ENCODE assay signal across 15 cellular contexts in genomic region chr1:149748144-149748500, GRCh38. TPM values are rescaled to one million over a fixed set of nuclear protein-coding genes. Genes with fewer than 3 reads are reported as not detected.
A peak's percentile ranks its signal among the peaks of the same experiment; 100 is the strongest.
DNase-seq lines count a peak whose midpoint lies in the region; ATAC-seq and TF ChIP-seq lines count a peak whose summit lies in the region.
"Not testable (repeated sequence)": the region's sequence is repeated elsewhere in the genome, so short reads cannot be mapped to it uniquely, and the experiment has no call there.
"Had no signal": no experiment of that assay in that cellular context is flagged by ENCODE, and none has a peak within 500 bp of the region (broad histone marks: within the 10 kb centered on the region; RNA-seq: fewer than 3 reads in every experiment).

No MANE protein-coding gene starts in this region.

- not testable (repeated sequence) for H3K4ac ChIP-seq in H9 (ENCODE audit: low read depth, low read length)

- H3K27ac ChIP-seq in H9 (ENCODE audit: insufficient read length, low read depth, low read length) = not testable (repeated sequence)

- not testable (repeated sequence) for H2AFZ ChIP-seq in H9 (ENCODE audit: low read length)

- not testable (repeated sequence) for H3K36me3 Mint-ChIP-seq in CD14-positive monocyte; H9 (ENCODE audit: insufficient read depth in 1 of 3, low read depth in 3 of 3); activated T-helper 17 cell treated with anti-CD3 and anti-CD28 coated beads, Interleukin-2, amount 50 U/mL, for 72 hours (ENCODE audit: low read depth); natural killer cell treated with Interleukin-12 subunit alpha and Interleukin-12 subunit beta and Interleukin-15 and Interleukin-18, amount 100 ng/mL, for 72 hours; stimulated activated naive CD8-positive, alpha-beta T cell treated with anti-CD3 and anti-CD28 coated beads, Interleukin-15, Interleukin-2, amounts not matched to agents 100 ng/mL and 50 ng/mL, for 24 hours (ENCODE audit: low read depth)
- H3K36me3 Mint-ChIP-seq in WTC11 = peaks cover 10% of the 10 kb centered on the region

- not testable (repeated sequence) for H3K4me1 ChIP-seq in H9 (ENCODE audit: insufficient read depth, low read length)

- not testable (repeated sequence) for H3K23ac ChIP-seq in H9 (ENCODE audit: insufficient read length, low read depth, low read length)

- not testable (repeated sequence) for H2BK15ac ChIP-seq in H9 (ENCODE audit: low read depth, low read length)

- CTCF ChIA-PET in WTC11 (lab: Charles Lee) = not testable (repeated sequence)

- H2BK5ac ChIP-seq in H9 (ENCODE audit: insufficient read length, low read length) = not testable (repeated sequence)

- H4K5ac ChIP-seq in H9 (ENCODE audit: insufficient read length, low read depth, low read length) = not testable (repeated sequence)

- H4K91ac ChIP-seq in H9 (ENCODE audit: insufficient read length, low read depth, low read length) = not testable (repeated sequence)

- not testable (repeated sequence) for H3K18ac ChIP-seq in H9 (ENCODE audit: insufficient read length, low read depth, low read length)

- not testable (repeated sequence) for H3K14ac ChIP-seq in H9 (ENCODE audit: insufficient read depth, low read length)

- H3K23me2 ChIP-seq in H9 (ENCODE audit: insufficient read length, low read depth, low read length, poor library complexity, severe bottlenecking) = not testable (repeated sequence)

- H3K4me2 ChIP-seq in H9 (ENCODE audit: insufficient read depth, insufficient read length, low read length) = not testable (repeated sequence)

- H3K9me3 Mint-ChIP-seq in CD14-positive monocyte; H9; WTC11; activated T-helper 17 cell treated with anti-CD3 and anti-CD28 coated beads, Interleukin-2, amount 50 U/mL, for 72 hours; natural killer cell treated with Interleukin-12 subunit alpha and Interleukin-12 subunit beta and Interleukin-15 and Interleukin-18, amount 100 ng/mL, for 72 hours; stimulated activated naive CD8-positive, alpha-beta T cell treated with anti-CD3 and anti-CD28 coated beads, Interleukin-15, Interleukin-2, amounts not matched to agents 100 ng/mL and 50 ng/mL, for 24 hours: not testable (repeated sequence)

- intact Hi-C loops in CD14-positive monocyte (cut with micrococcal nuclease) = not testable (repeated sequence)

- H2BK20ac ChIP-seq in H9 (ENCODE audit: low read depth, low read length, poor library complexity, severe bottlenecking) = not testable (repeated sequence)

- POLR2A ChIA-PET in WTC11 (lab: Charles Lee) = not testable (repeated sequence)

- H3K4me1 Mint-ChIP-seq in CD14-positive monocyte (peaks cover 19% of the 10 kb centered on the region), H9 (peaks cover 8 to 12% of the 10 kb centered on the region in 2 experiments), WTC11 (peaks cover 15% of the 10 kb centered on the region)
- not testable (repeated sequence) for H3K4me1 Mint-ChIP-seq in activated T-helper 17 cell treated with anti-CD3 and anti-CD28 coated beads, Interleukin-2, amount 50 U/mL, for 72 hours; natural killer cell treated with Interleukin-12 subunit alpha and Interleukin-12 subunit beta and Interleukin-15 and Interleukin-18, amount 100 ng/mL, for 72 hours (ENCODE audit: low read depth in 2 of 2); stimulated activated naive CD8-positive, alpha-beta T cell treated with anti-CD3 and anti-CD28 coated beads, Interleukin-15, Interleukin-2, amounts not matched to agents 100 ng/mL and 50 ng/mL, for 24 hours (ENCODE audit: low read depth)

- H3T11ph ChIP-seq in H9 (ENCODE audit: low read length) = not testable (repeated sequence)

- peak; percentile 34 for ATAC-seq in WTC11
- not testable (repeated sequence) for ATAC-seq in activated T-helper 17 cell treated with anti-CD3 and anti-CD28 coated beads, Interleukin-2, amount 50 U/mL, for 72 hours (replicated peaks); natural killer cell treated with Interleukin-12 subunit alpha and Interleukin-12 subunit beta and Interleukin-15 and Interleukin-18, amount 100 ng/mL, for 72 hours

- H4K8ac ChIP-seq in H9 (replicated peaks; ENCODE audit: insufficient read length, low read depth, low read length) = not testable (repeated sequence)

- no CpG with 5 or more reads among the region's 8 CpGs for WGBS in H9 (ENCODE audit: extremely low coverage, insufficient read length, low lambda C conversion rate)

- not testable (repeated sequence) for H2BK120ac ChIP-seq in H9 (ENCODE audit: low read depth, low read length, poor library complexity, severe bottlenecking)

- not testable (repeated sequence) for H4K20me1 ChIP-seq in H9 (ENCODE audit: control insufficient read depth, insufficient read depth, insufficient read length)

- not testable (repeated sequence) for H3K27ac Mint-ChIP-seq in CD14-positive monocyte; activated T-helper 17 cell treated with anti-CD3 and anti-CD28 coated beads, Interleukin-2, amount 50 U/mL, for 72 hours; natural killer cell treated with Interleukin-12 subunit alpha and Interleukin-12 subunit beta and Interleukin-15 and Interleukin-18, amount 100 ng/mL, for 72 hours; stimulated activated naive CD8-positive, alpha-beta T cell treated with anti-CD3 and anti-CD28 coated beads, Interleukin-15, Interleukin-2, amounts not matched to agents 100 ng/mL and 50 ng/mL, for 24 hours
- H3K27ac Mint-ChIP-seq in H9 (peak overlapping the region in 1 of 3 experiments; percentile 93; a peak in 2 of 7 replicates), WTC11 (peak overlapping the region; percentile 99)

- H3K4me3 ChIP-seq in iPS-18c (ENCODE audit: insufficient read depth, low read depth, low read length) = peak overlapping the region; percentile 28; the same call in 1 of the 2 replicates

- not testable (repeated sequence) for H3K9ac ChIP-seq in H9 (ENCODE audit: extremely low read depth, insufficient read length, low read length)

- not testable (repeated sequence) for H3K79me1 ChIP-seq in H9 (ENCODE audit: insufficient read depth, low read depth, low read length, poor library complexity, severe bottlenecking)

- not testable (repeated sequence) for H3K27me3 Mint-ChIP-seq in CD14-positive monocyte (ENCODE audit: low read depth in 3 of 3); H9 (ENCODE audit: low read depth); WTC11 (ENCODE audit: low read depth); activated T-helper 17 cell treated with anti-CD3 and anti-CD28 coated beads, Interleukin-2, amount 50 U/mL, for 72 hours; natural killer cell treated with Interleukin-12 subunit alpha and Interleukin-12 subunit beta and Interleukin-15 and Interleukin-18, amount 100 ng/mL, for 72 hours
- peaks cover 17% of the 10 kb centered on the region for H3K27me3 Mint-ChIP-seq in stimulated activated naive CD8-positive, alpha-beta T cell treated with anti-CD3 and anti-CD28 coated beads, Interleukin-15, Interleukin-2, amounts not matched to agents 100 ng/mL and 50 ng/mL, for 24 hours

- H3K79me2 ChIP-seq in H9 (ENCODE audit: insufficient read depth, low read length) = not testable (repeated sequence)

- not testable (repeated sequence) for H2BK12ac ChIP-seq in H9 (ENCODE audit: insufficient read length, low read depth, low read length)

- H3K4me3 Mint-ChIP-seq in CD14-positive monocyte (peak overlapping the region; percentile 87 to 95), H9 (peak overlapping the region; percentile 75 to 84), WTC11 (peak overlapping the region; percentile 86)
- H3K4me3 Mint-ChIP-seq in activated T-helper 17 cell treated with anti-CD3 and anti-CD28 coated beads, Interleukin-2, amount 50 U/mL, for 72 hours = peak overlapping the region; percentile 63
- peak overlapping the region; percentile 76 for H3K4me3 Mint-ChIP-seq in natural killer cell treated with Interleukin-12 subunit alpha and Interleukin-12 subunit beta and Interleukin-15 and Interleukin-18, amount 100 ng/mL, for 72 hours
- peak overlapping the region; percentile 74 for H3K4me3 Mint-ChIP-seq in stimulated activated naive CD8-positive, alpha-beta T cell treated with anti-CD3 and anti-CD28 coated beads, Interleukin-15, Interleukin-2, amounts not matched to agents 100 ng/mL and 50 ng/mL, for 24 hours

- not testable (repeated sequence) for H3K27me3 ChIP-seq in H9 (ENCODE audit: insufficient read depth, low read length)

- DNase-seq in CD14-positive monocyte (ENCODE audit: low spot score); natural killer cell treated with Interleukin-12 subunit alpha and Interleukin-12 subunit beta and Interleukin-15 and Interleukin-18, amount 100 ng/mL, for 72 hours (ENCODE audit: low spot score): not testable (repeated sequence)
- DNase-seq in H9 (peak; percentile 34), WTC11 (ENCODE audit: low spot score) (peak; percentile 43), ecto neural progenitor cell (ENCODE audit: low spot score) (peak; percentile 41)

- H3K56ac ChIP-seq in H9 (ENCODE audit: insufficient read length, low read depth, low read length) = not testable (repeated sequence)

- not testable (repeated sequence) for TF ChIP-seq CTCF in CD14-positive monocyte (IDR thresholded peaks at IDR 0.05); H9 (conservative IDR thresholded peaks at IDR 0.05); WTC11 (IDR thresholded peaks at IDR 0.05)

- H3K9me3 ChIP-seq in H9 (ENCODE audit: control insufficient read depth, low read depth, low read length); iPS-18c (ENCODE audit: control insufficient read depth, insufficient read depth, low read length): not testable (repeated sequence)

- H2AK5ac ChIP-seq in H9 (ENCODE audit: insufficient read length, low read length) = not testable (repeated sequence)

RNA-seq across cellular contexts. Expression of gene FCGR1A, which starts 34.4 kb away (rescaled TPM):
- polyA plus RNA-seq in CD14-positive monocyte = 10 to 100 TPM; 49.4 to 79.7 TPM
- total RNA-seq in H9 (2021) = not detected in 2 replicates
- not detected in 3 replicates for total RNA-seq in WTC11 (2021)
- total RNA-seq in activated T-helper 17 cell treated with anti-CD3 and anti-CD28 coated beads, Interleukin-2, amount 50 U/mL, for 72 hours = not detected
- total RNA-seq in natural killer cell treated with Interleukin-12 subunit alpha and Interleukin-12 subunit beta and Interleukin-15 and Interleukin-18, amount 100 ng/mL, for 72 hours = 1 to 10 TPM in 1 of 2 donors, under 1 TPM in 1; 0.93 to 1.3 TPM
- total RNA-seq: A172, GM23248, kidney epithelial cell, mammary epithelial cell, myocyte, osteocyte, SJCRH30 had no signal
- polyA plus RNA-seq: GM23248, mammary epithelial cell had no signal
